In genomic region chr20:58651548-58651822, GRCh38 we compare ENCODE assay signal across 8 cellular contexts. TPM values are rescaled to one million over a fixed set of nuclear protein-coding genes. Genes with fewer than 3 reads are reported as not detected.
DNase-seq lines count a peak whose midpoint lies in the region; ATAC-seq and TF ChIP-seq lines count a peak whose summit lies in the region.

No MANE protein-coding gene starts in this region.

- no peaks in the 10 kb centered on the region for H3K27me3 Mint-ChIP-seq in activated T-cell treated with anti-CD3 and anti-CD28 coated beads, Interleukin-2, amount 50 U/mL, for 24 hours
- no peaks in the 10 kb centered on the region for H3K27me3 Mint-ChIP-seq in activated CD8-positive, alpha-beta T cell treated with anti-CD3 and anti-CD28 coated beads for 36 hours

- no peak for ATAC-seq in activated CD8-positive, alpha-beta T cell treated with anti-CD3 and anti-CD28 coated beads for 36 hours
- no peak for ATAC-seq in HG02571 (IDR thresholded peaks at IDR 0.05; ENCODE audit: unreplicated experiment)

- DNase-seq in activated T-cell treated with anti-CD3 and anti-CD28 coated beads, Interleukin-2, amount 50 U/mL, for 24 hours = no peak
- DNase-seq in activated T-cell treated with anti-CD3 and anti-CD28 coated beads, Interleukin-2, amount 50 U/mL, for 1 hour = no peak
- DNase-seq in activated CD8-positive, alpha-beta T cell treated with anti-CD3 and anti-CD28 coated beads for 36 hours = no peak
- DNase-seq in iPS DF 6.9 (ENCODE audit: low read depth, low spot score) = no peak
- no peak for DNase-seq in NCI-H2029 (lab: John Stamatoyannopoulos, UW)
- DNase-seq in hepatic stellate cell (ENCODE audit: low spot score) = no peak

- no peaks in the 10 kb centered on the region for H3K4me1 ChIP-seq in iPS DF 6.9 (ENCODE audit: control insufficient read depth, insufficient read depth, low read length)

- intact Hi-C loops in activated CD8-positive, alpha-beta T cell treated with anti-CD3 and anti-CD28 coated beads for 36 hours (cut with micrococcal nuclease) = loop anchor here (5.0 kb wide), 3 partner anchors 41 to 414 kb away; partner anchors contain the start of genes NPEPL1 and RAB22A

- no peaks in the 10 kb centered on the region for H3K27me3 ChIP-seq in iPS DF 6.9 (ENCODE audit: control insufficient read depth, insufficient read depth, low read length)

- TF ChIP-seq CTCF in activated CD8-positive, alpha-beta T cell treated with anti-CD3 and anti-CD28 coated beads for 36 hours (IDR thresholded peaks at IDR 0.05) = no peak

- peak overlapping the region; percentile 98 for H3K4me3 Mint-ChIP-seq in activated T-cell treated with anti-CD3 and anti-CD28 coated beads, Interleukin-2, amount 50 U/mL, for 24 hours
- peak overlapping the region; percentile 93 for H3K4me3 Mint-ChIP-seq in activated CD8-positive, alpha-beta T cell treated with anti-CD3 and anti-CD28 coated beads for 36 hours

- H3K27ac Mint-ChIP-seq in activated T-cell treated with anti-CD3 and anti-CD28 coated beads, Interleukin-2, amount 50 U/mL, for 24 hours = peak overlapping the region; percentile 99
- H3K27ac Mint-ChIP-seq in activated CD8-positive, alpha-beta T cell treated with anti-CD3 and anti-CD28 coated beads for 36 hours = peak overlapping the region; percentile 95

- H3K9me3 ChIP-seq in iPS DF 6.9 (ENCODE audit: control insufficient read depth, insufficient read depth, low read length) = no peaks in the 10 kb centered on the region

- H3K4me3 ChIP-seq in iPS DF 6.9 (ENCODE audit: low read length) (peak overlapping the region; percentile 61), skin epidermis (peak overlapping the region; percentile 78 to 99 (median 92))

- WGBS in iPS DF 6.9 (ENCODE audit: insufficient coverage, insufficient read length) = no CpG with 5 or more reads among the region's 11 CpGs

- peaks cover 38% of the 10 kb centered on the region for H3K4me1 Mint-ChIP-seq in activated T-cell treated with anti-CD3 and anti-CD28 coated beads, Interleukin-2, amount 50 U/mL, for 24 hours (ENCODE audit: low read depth)
- peaks cover 19% of the 10 kb centered on the region for H3K4me1 Mint-ChIP-seq in activated CD8-positive, alpha-beta T cell treated with anti-CD3 and anti-CD28 coated beads for 36 hours (ENCODE audit: low read depth)

- POLR2A ChIA-PET in activated CD8-positive, alpha-beta T cell treated with anti-CD3 and anti-CD28 coated beads for 36 hours (lab: Charles Lee) = interaction anchor here (0.6 to 3.0 kb wide), 24 partner anchors 8 to 1022 kb away, joined by 3 to 16 read pairs (median 4); partner anchors contain the start of genes ATP5F1E, GNAS and NPEPL1

- no peak overlapping the region for H3K27ac ChIP-seq in iPS DF 6.9 (ENCODE audit: low read length)
- peak overlapping the region; percentile 72 to 96 (median 92) for H3K27ac ChIP-seq in skin epidermis

- H3K9me3 Mint-ChIP-seq in activated T-cell treated with anti-CD3 and anti-CD28 coated beads, Interleukin-2, amount 50 U/mL, for 24 hours = no peaks in the 10 kb centered on the region
- no peaks in the 10 kb centered on the region for H3K9me3 Mint-ChIP-seq in activated CD8-positive, alpha-beta T cell treated with anti-CD3 and anti-CD28 coated beads for 36 hours

- H3K36me3 Mint-ChIP-seq in activated T-cell treated with anti-CD3 and anti-CD28 coated beads, Interleukin-2, amount 50 U/mL, for 24 hours (ENCODE audit: low read depth) = peaks cover 47% of the 10 kb centered on the region
- H3K36me3 Mint-ChIP-seq in activated CD8-positive, alpha-beta T cell treated with anti-CD3 and anti-CD28 coated beads for 36 hours (ENCODE audit: low read depth) = peaks cover 33% of the 10 kb centered on the region

- H3K36me3 ChIP-seq in iPS DF 6.9 (ENCODE audit: control insufficient read depth, insufficient read depth, low read length) = no peaks in the 10 kb centered on the region

- CTCF ChIA-PET in activated CD8-positive, alpha-beta T cell treated with anti-CD3 and anti-CD28 coated beads for 36 hours (lab: Charles Lee) = interaction anchor here (0.8 to 3.3 kb wide), 19 partner anchors 8 to 415 kb away, joined by 3 to 24 read pairs (median 4); partner anchors contain the start of gene GNAS-AS1

RNA-seq across cellular contexts. Expression of gene STX16, which starts 0.4 kb away (rescaled TPM):
- 100 to 1,000 TPM; 108 to 109 TPM for total RNA-seq in activated CD8-positive, alpha-beta T cell treated with anti-CD3 and anti-CD28 coated beads for 36 hours

RNA-seq across cellular contexts. Expression of gene NPEPL1, which starts 41.1 kb away (rescaled TPM):
- total RNA-seq in activated CD8-positive, alpha-beta T cell treated with anti-CD3 and anti-CD28 coated beads for 36 hours = 10 to 100 TPM; 15.4 to 17.1 TPM
